In the genomic region with DNA sequence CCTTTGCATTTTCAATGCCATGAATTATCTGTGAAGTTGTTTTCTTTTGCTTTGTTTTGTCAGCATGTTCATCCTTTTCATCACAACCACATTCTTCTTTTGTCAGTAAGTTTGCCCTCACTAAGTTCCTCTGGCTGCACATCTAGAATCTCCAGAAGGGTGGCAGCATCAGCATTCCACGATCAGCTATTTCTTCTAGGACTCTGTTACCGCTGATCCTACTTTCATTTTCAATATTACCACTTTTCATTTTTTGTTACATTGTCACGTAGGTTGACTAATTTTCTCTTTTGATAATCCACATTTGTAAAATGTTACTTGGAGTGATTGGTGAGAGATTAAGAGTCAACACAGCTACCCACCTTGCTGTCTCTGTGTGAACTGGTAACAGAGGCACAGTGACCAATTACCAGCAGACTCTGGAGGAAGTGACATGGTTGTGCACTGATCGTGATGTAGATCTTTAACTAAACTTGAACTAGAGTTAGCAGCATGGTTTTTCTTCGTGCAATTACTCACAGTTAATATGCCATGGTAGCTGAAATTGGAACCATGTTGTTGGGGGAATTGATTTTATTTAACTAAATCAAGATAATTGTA, we compare ENCODE assay signal across 9 cellular contexts.
DNase-seq lines count a peak whose midpoint lies in the region; FAIRE-seq and TF ChIP-seq lines count a peak whose summit lies in the region.
"Had no signal": no experiment of that assay in that cellular context is flagged by ENCODE, and none has a peak within 500 bp of the region (broad histone marks: within the 10 kb centered on the region; RNA-seq: fewer than 3 reads in every experiment).

No MANE protein-coding gene starts in this region.

- H3K36me3 ChIP-seq in adipocyte (ENCODE audit: control insufficient read depth, insufficient read depth, low read length, severe bottlenecking), result no peaks in the 10 kb centered on the region

- H3K9me3 ChIP-seq in adipocyte (ENCODE audit: control insufficient read depth, low read length), result peaks cover 5% of the 10 kb centered on the region

- TF ChIP-seq CTCF in Calu3 (IDR thresholded peaks at IDR 0.05; ENCODE audit: unreplicated experiment) (no peak), GM20000 (IDR thresholded peaks at IDR 0.05; ENCODE audit: extremely low read depth, missing control alignments) (no peak)

- no TSS peak for BruUV-seq in Calu3 (replicated peaks; lab: Mats Ljungman, UMichigan)

- H3K27me3 ChIP-seq in adipocyte (replicated peaks; ENCODE audit: control insufficient read depth, insufficient read depth, low read length), result no peaks in the 10 kb centered on the region

- H3K4me1 Mint-ChIP-seq in Calu3 (ENCODE audit: low read depth, unreplicated experiment), result peaks cover 11% of the 10 kb centered on the region

- no peaks in the 10 kb centered on the region for H3K36me3 Mint-ChIP-seq in Calu3 (ENCODE audit: insufficient read depth, unreplicated experiment)

- H3K9me3 Mint-ChIP-seq in Calu3 (ENCODE audit: low read depth, unreplicated experiment), result no peaks in the 10 kb centered on the region

- H3K27ac Mint-ChIP-seq in Calu3 (ENCODE audit: unreplicated experiment), result peak overlapping the region; percentile 14

- intact Hi-C loops in Calu3 (cut with micrococcal nuclease; ENCODE audit: unreplicated experiment) (loop anchor here (10.0 kb wide), 1 partner anchor 242 kb away; no protein-coding TSS in a partner anchor), posterior vena cava (cut with DNase I) (no loop called here)

- FAIRE-seq in HTR-8/SVneo (lab: Jason Lieb, UNC), result peak; percentile 76
- FAIRE-seq: K562 had no signal

- DNase-seq in Calu3, result peak; percentile 1
- peak; percentile 14 for DNase-seq in GM20000 (ENCODE audit: low spot score)
- peak; percentile 22 for DNase-seq in HTR-8/SVneo (ENCODE audit: insufficient read length, low spot score)
- DNase-seq in adipocyte (ENCODE audit: low read depth), result peak; percentile 17
- no peak for DNase-seq in posterior vena cava (ENCODE audit: low spot score)
- no peak for DNase-seq in activated effector memory CD4-positive, alpha-beta T cell treated with anti-CD3 and anti-CD28 coated beads, Interleukin-2, amount 50 U/mL, for 16 hours
- DNase-seq in DMS79 treated with DMSO at 0.1 percent for 48 hours (lab: John Stamatoyannopoulos, UW), result no peak
- no peak for DNase-seq in NCI-H446 treated with DMSO at 0.1 percent for 48 hours (lab: John Stamatoyannopoulos, UW)

- H3K4me3 Mint-ChIP-seq in Calu3 (ENCODE audit: low read depth, unreplicated experiment), result peak overlapping the region; percentile 63

- no peak overlapping the region for H3K9ac ChIP-seq in adipocyte (ENCODE audit: low read length)

- H3K4me3 ChIP-seq in adipocyte (ENCODE audit: low read length), result peak overlapping the region; percentile 38
- H3K4me3 ChIP-seq: K562 had no signal

- no peaks in the 10 kb centered on the region for H3K4me1 ChIP-seq in adipocyte (ENCODE audit: control insufficient read depth, insufficient read depth, low read length)

- no peaks in the 10 kb centered on the region for H3K27me3 Mint-ChIP-seq in Calu3 (ENCODE audit: unreplicated experiment)

- CTCF ChIA-PET in Calu3 (lab: Charles Lee), result no interaction called here

Comparison
In these comparisons a context has a peak if more than half of its experiments do, and no peak if none do; other contexts are left out.
1. DNase-seq: peak in Calu3 (single experiment), GM20000 (single experiment), HTR-8/SVneo (single experiment) and adipocyte (single experiment); none in posterior vena cava (single experiment), activated effector memory CD4-positive, alpha-beta T cell treated with anti-CD3 and anti-CD28 coated beads, Interleukin-2, amount 50 U/mL, for 16 hours (single experiment), DMS79 treated with DMSO at 0.1 percent for 48 hours (single experiment) and NCI-H446 treated with DMSO at 0.1 percent for 48 hours (single experiment).